11 cellular contexts compared by ENCODE assay signal in the genomic region with DNA sequence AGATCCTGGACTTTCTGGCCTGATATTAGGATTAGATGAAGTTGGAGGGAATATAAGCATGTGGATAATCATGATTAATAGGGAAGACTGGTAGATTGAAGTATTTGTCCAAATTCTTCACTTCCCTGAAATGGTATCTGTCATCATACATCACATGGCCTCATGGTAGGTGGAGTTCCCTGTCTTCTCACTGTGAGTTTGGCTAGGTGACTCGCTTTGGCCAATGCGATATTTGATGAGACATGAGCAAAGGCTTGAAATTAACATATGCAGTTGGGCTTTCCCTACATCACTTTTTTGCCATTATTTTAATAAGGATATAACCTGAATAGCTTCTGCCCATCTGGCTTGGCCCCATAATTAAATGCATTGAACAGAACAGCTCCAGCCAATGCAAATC. TPM values are rescaled to one million over a fixed set of nuclear protein-coding genes. Genes with fewer than 3 reads are reported as not detected.
A peak's percentile ranks its signal among the peaks of the same experiment; 100 is the strongest.
DNase-seq lines count a peak whose midpoint lies in the region; ATAC-seq and TF ChIP-seq lines count a peak whose summit lies in the region.
"Not testable (repeated sequence)": the region's sequence is repeated elsewhere in the genome, so short reads cannot be mapped to it uniquely, and the experiment has no call there.
"Had no signal": no experiment of that assay in that cellular context is flagged by ENCODE, and none has a peak within 500 bp of the region (broad histone marks: within the 10 kb centered on the region; RNA-seq: fewer than 3 reads in every experiment).

No MANE protein-coding gene starts in this region.

- H3K9me3 Mint-ChIP-seq in HFFc6; activated T-cell treated with anti-CD3 and anti-CD28 coated beads, Interleukin-2, amount 50 U/mL, for 4 hours; activated naive CD4-positive, alpha-beta T cell treated with anti-CD3 and anti-CD28 coated beads, Interleukin-2, amount 50 U/mL, for 72 hours: not testable (repeated sequence)

- H3K4me3 Mint-ChIP-seq in HFFc6; activated T-cell treated with anti-CD3 and anti-CD28 coated beads, Interleukin-2, amount 50 U/mL, for 4 hours: not testable (repeated sequence)

- H3K27ac Mint-ChIP-seq in HFFc6; activated naive CD4-positive, alpha-beta T cell treated with anti-CD3 and anti-CD28 coated beads, Interleukin-2, amount 50 U/mL, for 72 hours: not testable (repeated sequence)

- ATAC-seq in activated T-cell treated with anti-CD3 and anti-CD28 coated beads, Interleukin-2, amount 50 U/mL, for 4 hours: peak; percentile 76 to 87
- ATAC-seq in activated naive CD4-positive, alpha-beta T cell treated with anti-CD3 and anti-CD28 coated beads, Interleukin-2, amount 50 U/mL, for 72 hours: peak; percentile 54 to 94

- H3K27me3 Mint-ChIP-seq in HFFc6 (ENCODE audit: insufficient read depth); activated T-cell treated with anti-CD3 and anti-CD28 coated beads, Interleukin-2, amount 50 U/mL, for 4 hours (ENCODE audit: low read depth): not testable (repeated sequence)

- H3K36me3 Mint-ChIP-seq in HFFc6 (ENCODE audit: low read depth); activated T-cell treated with anti-CD3 and anti-CD28 coated beads, Interleukin-2, amount 50 U/mL, for 4 hours (ENCODE audit: insufficient read depth); activated naive CD4-positive, alpha-beta T cell treated with anti-CD3 and anti-CD28 coated beads, Interleukin-2, amount 50 U/mL, for 72 hours: not testable (repeated sequence)

- DNase-seq in HFFc6 (peak; percentile 37), cardiac septum (ENCODE audit: low spot score) (peak; percentile 58)
- DNase-seq in activated CD4-positive, alpha-beta T cell treated with anti-CD3 and anti-CD28 coated beads for 48 hours: peak; percentile 55
- not testable (repeated sequence) for DNase-seq in activated T-cell treated with anti-CD3 and anti-CD28 coated beads, Interleukin-2, amount 50 U/mL, for 4 hours
- DNase-seq in activated naive CD4-positive, alpha-beta T cell treated with anti-CD3 and anti-CD28 coated beads, Interleukin-2, amount 50 U/mL, for 72 hours (ENCODE audit: low spot score in 2 of 2): peak in 1 of 2 donors; percentile 55
- peak; percentile 46 for DNase-seq in stimulated activated CD4-positive, alpha-beta T cell treated with anti-CD3 and anti-CD28 coated beads, Interleukin-1b, Interleukin-23, amount 100 ng/mL, for 48 hours
- peak; percentile 1 for DNase-seq in stimulated activated CD8-positive, alpha-beta memory T cell treated with anti-CD3 and anti-CD28 coated beads, Interleukin-4, amount 100 ng/mL, for 24 hours (ENCODE audit: low read depth)

- H3K4me1 Mint-ChIP-seq in HFFc6 (ENCODE audit: low read depth); activated T-cell treated with anti-CD3 and anti-CD28 coated beads, Interleukin-2, amount 50 U/mL, for 4 hours (ENCODE audit: low read depth): not testable (repeated sequence)

- TF ChIP-seq CTCF in HFFc6 (IDR thresholded peaks at IDR 0.05): not testable (repeated sequence)

- intact Hi-C loops in cardiac septum (cut with DNase I): not testable (repeated sequence)

RNA-seq across cellular contexts. Expression of a gene that starts 35.1 kb away (rescaled TPM):
- total RNA-seq in HFFc6 (2021; fragmentation: NEBNext Ultra II Directional; extraction: Animal tissue kit (Norgen Biotek cat#: 25700)): under 1 TPM in 1 of 6 experiments, not detected in 5; 0.07 TPM
- under 1 TPM; 0.21 to 0.35 (median 0.30) TPM for total RNA-seq in activated T-cell treated with anti-CD3 and anti-CD28 coated beads, Interleukin-2, amount 50 U/mL, for 4 hours
- 1 to 10 TPM in 1 of 2 donors, under 1 TPM in 1; 0.93 to 3.1 TPM for total RNA-seq in activated naive CD4-positive, alpha-beta T cell treated with anti-CD3 and anti-CD28 coated beads, Interleukin-2, amount 50 U/mL, for 72 hours
- not detected for total RNA-seq in cardiac septum
- total RNA-seq: A172, Daoy, H7, M059J had no signal
